13 cellular contexts compared by ENCODE assay signal in the genomic region with DNA sequence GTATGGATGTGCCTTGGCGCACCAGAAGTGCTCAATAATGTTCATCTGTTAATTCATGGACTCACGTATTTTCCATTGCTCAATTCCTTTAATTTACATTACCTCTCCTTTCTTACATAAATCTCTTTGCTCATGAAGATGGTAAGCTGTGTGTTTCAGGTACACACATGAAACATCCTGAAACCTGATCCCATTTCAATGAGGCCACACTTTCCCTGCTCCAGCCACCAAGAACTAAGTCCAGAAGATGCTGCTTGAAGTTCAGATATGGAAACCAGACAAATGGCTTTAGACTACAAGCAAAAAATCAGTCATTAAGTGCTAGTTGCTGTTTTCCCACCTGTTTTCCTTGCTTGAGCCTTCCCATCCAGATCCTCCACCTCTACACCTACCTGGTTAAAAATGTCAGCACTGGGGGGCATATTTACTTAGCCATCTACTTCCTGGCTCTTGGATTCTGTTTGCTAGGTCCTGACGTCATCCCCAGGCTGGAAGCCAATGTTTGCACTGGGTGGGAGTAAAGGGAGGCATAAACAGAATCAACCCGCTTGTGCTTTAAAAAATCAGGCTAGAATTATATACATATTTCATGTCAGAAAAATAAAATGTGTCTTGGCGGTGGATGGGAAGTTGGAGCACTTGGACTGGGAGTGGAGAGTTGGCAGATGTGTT.
A peak's percentile ranks its signal among the peaks of the same experiment; 100 is the strongest.
DNase-seq lines count a peak whose midpoint lies in the region; ATAC-seq and TF ChIP-seq lines count a peak whose summit lies in the region.
"Had no signal": no experiment of that assay in that cellular context is flagged by ENCODE, and none has a peak within 500 bp of the region (broad histone marks: within the 10 kb centered on the region; RNA-seq: fewer than 3 reads in every experiment).

No MANE protein-coding gene starts in this region.

- no peaks in the 10 kb centered on the region for H3K36me3 ChIP-seq in brain microvascular endothelial cell (replicated peaks)
- H3K36me3 ChIP-seq: BLaER1 treated with 17β-estradiol and CSF1 and Interleukin-3, amounts not matched to agents 10 nM and 100 nM; spleen had no signal

- H3K9me3 Mint-ChIP-seq in mesothelial cell of epicardium: no peaks in the 10 kb centered on the region
- no peaks in the 10 kb centered on the region for H3K9me3 Mint-ChIP-seq in activated T-cell treated with anti-CD3 and anti-CD28 coated beads, Interleukin-2, amount 50 U/mL, for 4 hours
- H3K9me3 Mint-ChIP-seq in activated CD4-positive, alpha-beta memory T cell treated with anti-CD3 and anti-CD28 coated beads, Interleukin-2, amount 10 ng/mL, durations not matched to agents 7 days and 5 days: peaks cover 3% of the 10 kb centered on the region

- H3K36me3 Mint-ChIP-seq in mesothelial cell of epicardium: no peaks in the 10 kb centered on the region
- H3K36me3 Mint-ChIP-seq in activated T-cell treated with anti-CD3 and anti-CD28 coated beads, Interleukin-2, amount 50 U/mL, for 4 hours (ENCODE audit: insufficient read depth): peaks cover 5% of the 10 kb centered on the region
- no peaks in the 10 kb centered on the region for H3K36me3 Mint-ChIP-seq in activated CD4-positive, alpha-beta memory T cell treated with anti-CD3 and anti-CD28 coated beads, Interleukin-2, amount 10 ng/mL, durations not matched to agents 7 days and 5 days (ENCODE audit: low read depth)

- no peak overlapping the region for H3K27ac ChIP-seq in brain microvascular endothelial cell
- H3K27ac ChIP-seq: BLaER1 treated with 17β-estradiol and CSF1 and Interleukin-3, amounts not matched to agents 10 nM and 100 nM; spleen had no signal

- in situ Hi-C loops in brain microvascular endothelial cell (cut with HindIII; ENCODE audit: low pct_ligation_motif_present, low sequenced_read_pairs): no loop called here

- H3K4me3 Mint-ChIP-seq in mesothelial cell of epicardium: no peak overlapping the region
- H3K4me3 Mint-ChIP-seq in activated T-cell treated with anti-CD3 and anti-CD28 coated beads, Interleukin-2, amount 50 U/mL, for 4 hours: no peak overlapping the region
- H3K4me3 Mint-ChIP-seq in activated CD4-positive, alpha-beta memory T cell treated with anti-CD3 and anti-CD28 coated beads, Interleukin-2, amount 10 ng/mL, durations not matched to agents 7 days and 5 days: no peak overlapping the region
- H3K4me3 Mint-ChIP-seq: natural killer cell had no signal

- ATAC-seq in activated T-cell treated with anti-CD3 and anti-CD28 coated beads, Interleukin-2, amount 50 U/mL, for 4 hours: no peak
- no peak for ATAC-seq in esophagus mucosa
- ATAC-seq: natural killer cell had no signal

- no peak overlapping the region for H3K4me3 ChIP-seq in brain microvascular endothelial cell (ENCODE audit: low read depth, low read length)
- H3K4me3 ChIP-seq: BLaER1 treated with 17β-estradiol and CSF1 and Interleukin-3, amounts not matched to agents 10 nM and 100 nM; spleen had no signal

- POLR2A ChIA-PET in activated CD4-positive, alpha-beta memory T cell treated with anti-CD3 and anti-CD28 coated beads, Interleukin-2, amount 10 ng/mL, durations not matched to agents 7 days and 5 days (lab: Charles Lee): no interaction called here

- TF ChIP-seq CTCF in brain microvascular endothelial cell (IDR thresholded peaks at IDR 0.05; ENCODE audit: low read depth, low read length, missing control alignments) (no peak), mesothelial cell of epicardium (IDR thresholded peaks at IDR 0.05; ENCODE audit: unreplicated experiment) (no peak)

- peak overlapping the region; percentile 28 for H3K27ac Mint-ChIP-seq in mesothelial cell of epicardium
- no peak overlapping the region for H3K27ac Mint-ChIP-seq in activated CD4-positive, alpha-beta memory T cell treated with anti-CD3 and anti-CD28 coated beads, Interleukin-2, amount 10 ng/mL, durations not matched to agents 7 days and 5 days
- H3K27ac Mint-ChIP-seq: natural killer cell had no signal

- H3K4me1 Mint-ChIP-seq in mesothelial cell of epicardium: peaks cover 14% of the 10 kb centered on the region
- H3K4me1 Mint-ChIP-seq in activated T-cell treated with anti-CD3 and anti-CD28 coated beads, Interleukin-2, amount 50 U/mL, for 4 hours (ENCODE audit: low read depth): no peaks in the 10 kb centered on the region
- H3K4me1 Mint-ChIP-seq in activated CD4-positive, alpha-beta memory T cell treated with anti-CD3 and anti-CD28 coated beads, Interleukin-2, amount 10 ng/mL, durations not matched to agents 7 days and 5 days: no peaks in the 10 kb centered on the region
- H3K4me1 Mint-ChIP-seq: natural killer cell had no signal

- H3K27me3 Mint-ChIP-seq in mesothelial cell of epicardium (ENCODE audit: low read depth): no peaks in the 10 kb centered on the region
- no peaks in the 10 kb centered on the region for H3K27me3 Mint-ChIP-seq in activated T-cell treated with anti-CD3 and anti-CD28 coated beads, Interleukin-2, amount 50 U/mL, for 4 hours (ENCODE audit: low read depth)
- H3K27me3 Mint-ChIP-seq in activated CD4-positive, alpha-beta memory T cell treated with anti-CD3 and anti-CD28 coated beads, Interleukin-2, amount 10 ng/mL, durations not matched to agents 7 days and 5 days: no peaks in the 10 kb centered on the region

- CTCF ChIA-PET in activated CD4-positive, alpha-beta memory T cell treated with anti-CD3 and anti-CD28 coated beads, Interleukin-2, amount 10 ng/mL, durations not matched to agents 7 days and 5 days (lab: Charles Lee): no interaction called here

- no peaks in the 10 kb centered on the region for H3K27me3 ChIP-seq in brain microvascular endothelial cell (replicated peaks)
- H3K27me3 ChIP-seq: BLaER1 treated with 17β-estradiol and CSF1 and Interleukin-3, amounts not matched to agents 10 nM and 100 nM; spleen had no signal

- DNase-seq in COR-L47 (lab: John Stamatoyannopoulos, UW): peak; percentile 61
- peak; percentile 42 for DNase-seq in NCI-H1105 (lab: John Stamatoyannopoulos, UW)
- DNase-seq in brain microvascular endothelial cell: peak; percentile 18
- peak in 1 of 2 experiments; percentile 54 for DNase-seq in mesothelial cell of epicardium (ENCODE audit: low spot score in 2 of 2, unreplicated experiment in 2 of 2)
- no peak for DNase-seq in activated T-cell treated with anti-CD3 and anti-CD28 coated beads, Interleukin-2, amount 50 U/mL, for 4 hours
- no peak for DNase-seq in activated CD4-positive, alpha-beta memory T cell treated with anti-CD3 and anti-CD28 coated beads, Interleukin-2, amount 10 ng/mL, durations not matched to agents 7 days and 5 days
- no peak for DNase-seq in GM03348 (ENCODE audit: low spot score)
- DNase-seq: activated T-cell treated with anti-CD3 and anti-CD28 coated beads, Interleukin-2, amount 50 U/mL, for 1 hour; natural killer cell; NCI-H2107; spleen had no signal

Comparison
In these comparisons a context has a peak if more than half of its experiments do, and no peak if none do; other contexts are left out.
1. DNase-seq: peak in COR-L47 (single experiment), NCI-H1105 (single experiment) and brain microvascular endothelial cell (single experiment); none in activated T-cell treated with anti-CD3 and anti-CD28 coated beads, Interleukin-2, amount 50 U/mL, for 4 hours (single experiment), activated CD4-positive, alpha-beta memory T cell treated with anti-CD3 and anti-CD28 coated beads, Interleukin-2, amount 10 ng/mL, durations not matched to agents 7 days and 5 days (single experiment) and GM03348 (single experiment).